Comparison of ENCODE assay signal across 1 cellular context in the genomic region with DNA sequence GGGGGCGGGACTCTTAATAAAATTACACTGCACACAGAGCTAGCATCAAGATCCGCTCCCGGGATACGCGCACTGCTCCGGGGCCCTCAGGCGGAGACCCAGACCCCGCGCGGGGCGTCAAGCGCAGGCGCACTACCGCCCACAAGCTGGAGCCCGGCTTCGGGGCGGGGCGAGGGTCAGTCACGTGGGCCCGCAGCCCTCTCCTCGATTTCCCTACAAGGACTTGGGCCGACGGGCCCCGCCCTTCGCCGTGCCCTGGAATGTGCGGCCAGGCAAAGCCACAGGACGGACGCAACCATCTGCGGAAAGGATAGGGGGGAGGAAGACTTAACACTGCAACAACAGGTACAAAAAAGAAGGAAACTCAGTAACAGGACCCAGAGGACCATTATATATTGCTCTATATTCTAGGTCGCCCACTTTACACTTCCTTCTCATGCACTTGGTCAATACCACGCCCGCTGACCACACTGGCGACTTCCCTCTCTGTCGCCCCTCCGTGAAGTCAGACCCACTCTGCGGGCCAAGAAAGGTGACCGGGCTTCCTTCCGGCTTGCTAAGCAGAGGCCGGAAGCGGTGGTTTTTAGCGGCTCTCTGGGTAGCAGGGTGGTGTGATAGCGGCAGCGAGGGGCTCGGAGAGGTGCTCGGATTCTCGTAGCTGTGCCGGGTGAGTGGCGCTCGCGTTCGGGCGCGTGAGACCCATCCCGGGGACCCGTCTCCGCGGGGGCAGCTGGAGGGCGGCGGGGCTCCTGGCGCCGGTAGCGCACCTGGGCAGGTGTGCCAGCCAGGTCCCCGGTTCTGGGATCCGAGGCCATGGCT.
TF ChIP-seq lines count a peak whose summit lies in the region.

Gene MYL12A (plus strand): TSS at position 559 of the 819 bp plus-strand sequence. CDS start 5,447 bp downstream, outside the sequence.

TF ChIP-seq in HepG2, 621 proteins besides CTCF, POLR2A, EP300 and RAD21 (continued from another document and continues in another):
- TF ChIP-seq CSRNP2 (CRISPR knock-in tag; conservative IDR thresholded peaks at IDR 0.05; ENCODE audit: low read depth), result no peak
- no peak for TF ChIP-seq RBAK (CRISPR knock-in tag; IDR thresholded peaks at IDR 0.05)
- TF ChIP-seq MYPOP (CRISPR knock-in tag; IDR thresholded peaks at IDR 0.05), result no peak
- TF ChIP-seq ZNF563 (CRISPR knock-in tag; IDR thresholded peaks at IDR 0.05), result 0 out of 2 replicates have a peak, but pooled peaks have one; percentile 31
- peak; percentile 61; the same call in 1 of the 2 replicates for TF ChIP-seq KDM5A (IDR thresholded peaks at IDR 0.05; ENCODE audit: borderline replicate concordance, low read length)
- TF ChIP-seq, protein P1, sequence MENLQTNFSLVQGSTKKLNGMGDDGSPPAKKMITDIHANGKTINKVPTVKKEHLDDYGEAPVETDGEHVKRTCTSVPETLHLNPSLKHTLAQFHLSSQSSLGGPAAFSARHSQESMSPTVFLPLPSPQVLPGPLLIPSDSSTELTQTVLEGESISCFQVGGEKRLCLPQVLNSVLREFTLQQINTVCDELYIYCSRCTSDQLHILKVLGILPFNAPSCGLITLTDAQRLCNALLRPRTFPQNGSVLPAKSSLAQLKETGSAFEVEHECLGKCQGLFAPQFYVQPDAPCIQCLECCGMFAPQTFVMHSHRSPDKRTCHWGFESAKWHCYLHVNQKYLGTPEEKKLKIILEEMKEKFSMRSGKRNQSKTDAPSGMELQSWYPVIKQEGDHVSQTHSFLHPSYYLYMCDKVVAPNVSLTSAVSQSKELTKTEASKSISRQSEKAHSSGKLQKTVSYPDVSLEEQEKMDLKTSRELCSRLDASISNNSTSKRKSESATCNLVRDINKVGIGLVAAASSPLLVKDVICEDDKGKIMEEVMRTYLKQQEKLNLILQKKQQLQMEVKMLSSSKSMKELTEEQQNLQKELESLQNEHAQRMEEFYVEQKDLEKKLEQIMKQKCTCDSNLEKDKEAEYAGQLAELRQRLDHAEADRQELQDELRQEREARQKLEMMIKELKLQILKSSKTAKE (CRISPR knock-in tag; IDR thresholded peaks at IDR 0.05; ENCODE audit: borderline replicate concordance), result 0 out of 2 replicates have a peak, but pooled peaks have one; percentile 11
- no peak for TF ChIP-seq RNF219 (CRISPR knock-in tag; IDR thresholded peaks at IDR 0.05)
- no peak for TF ChIP-seq CREBL2 (CRISPR knock-in tag; IDR thresholded peaks at IDR 0.05; ENCODE audit: borderline replicate concordance)
- TF ChIP-seq, protein P2, sequence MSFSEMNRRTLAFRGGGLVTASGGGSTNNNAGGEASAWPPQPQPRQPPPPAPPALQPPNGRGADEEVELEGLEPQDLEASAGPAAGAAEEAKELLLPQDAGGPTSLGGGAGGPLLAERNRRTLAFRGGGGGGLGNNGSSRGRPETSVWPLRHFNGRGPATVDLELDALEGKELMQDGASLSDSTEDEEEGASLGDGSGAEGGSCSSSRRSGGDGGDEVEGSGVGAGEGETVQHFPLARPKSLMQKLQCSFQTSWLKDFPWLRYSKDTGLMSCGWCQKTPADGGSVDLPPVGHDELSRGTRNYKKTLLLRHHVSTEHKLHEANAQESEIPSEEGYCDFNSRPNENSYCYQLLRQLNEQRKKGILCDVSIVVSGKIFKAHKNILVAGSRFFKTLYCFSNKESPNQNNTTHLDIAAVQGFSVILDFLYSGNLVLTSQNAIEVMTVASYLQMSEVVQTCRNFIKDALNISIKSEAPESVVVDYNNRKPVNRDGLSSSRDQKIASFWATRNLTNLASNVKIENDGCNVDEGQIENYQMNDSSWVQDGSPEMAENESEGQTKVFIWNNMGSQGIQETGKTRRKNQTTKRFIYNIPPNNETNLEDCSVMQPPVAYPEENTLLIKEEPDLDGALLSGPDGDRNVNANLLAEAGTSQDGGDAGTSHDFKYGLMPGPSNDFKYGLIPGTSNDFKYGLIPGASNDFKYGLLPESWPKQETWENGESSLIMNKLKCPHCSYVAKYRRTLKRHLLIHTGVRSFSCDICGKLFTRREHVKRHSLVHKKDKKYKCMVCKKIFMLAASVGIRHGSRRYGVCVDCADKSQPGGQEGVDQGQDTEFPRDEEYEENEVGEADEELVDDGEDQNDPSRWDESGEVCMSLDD (CRISPR knock-in tag; IDR thresholded peaks at IDR 0.05; ENCODE audit: borderline replicate concordance), result no peak
- TF ChIP-seq HNF4G (IDR thresholded peaks at IDR 0.05; ENCODE audit: borderline replicate concordance, low read depth, low read length), result no peak
- TF ChIP-seq HNF4G (CRISPR knock-in tag; IDR thresholded peaks at IDR 0.05; ENCODE audit: borderline replicate concordance, low read depth), result 0 out of 2 replicates have a peak, but pooled peaks have one; percentile 57
- no peak for TF ChIP-seq HES4 (CRISPR knock-in tag; IDR thresholded peaks at IDR 0.05; ENCODE audit: borderline replicate concordance)
- TF ChIP-seq SMYD3 (CRISPR knock-in tag; IDR thresholded peaks at IDR 0.05), result peak; percentile 65; the same call in 1 of the 2 replicates
- no peak for TF ChIP-seq FOXP1 (IDR thresholded peaks at IDR 0.05)
- TF ChIP-seq FOXP1 (CRISPR knock-in tag; IDR thresholded peaks at IDR 0.05), result 0 out of 2 replicates have a peak, but pooled peaks have one; percentile 24
- TF ChIP-seq ZFY (CRISPR knock-in tag; IDR thresholded peaks at IDR 0.05), result peak; percentile 45
- TF ChIP-seq DMTF1 (CRISPR knock-in tag; IDR thresholded peaks at IDR 0.05), result no peak
- TF ChIP-seq, protein P3, sequence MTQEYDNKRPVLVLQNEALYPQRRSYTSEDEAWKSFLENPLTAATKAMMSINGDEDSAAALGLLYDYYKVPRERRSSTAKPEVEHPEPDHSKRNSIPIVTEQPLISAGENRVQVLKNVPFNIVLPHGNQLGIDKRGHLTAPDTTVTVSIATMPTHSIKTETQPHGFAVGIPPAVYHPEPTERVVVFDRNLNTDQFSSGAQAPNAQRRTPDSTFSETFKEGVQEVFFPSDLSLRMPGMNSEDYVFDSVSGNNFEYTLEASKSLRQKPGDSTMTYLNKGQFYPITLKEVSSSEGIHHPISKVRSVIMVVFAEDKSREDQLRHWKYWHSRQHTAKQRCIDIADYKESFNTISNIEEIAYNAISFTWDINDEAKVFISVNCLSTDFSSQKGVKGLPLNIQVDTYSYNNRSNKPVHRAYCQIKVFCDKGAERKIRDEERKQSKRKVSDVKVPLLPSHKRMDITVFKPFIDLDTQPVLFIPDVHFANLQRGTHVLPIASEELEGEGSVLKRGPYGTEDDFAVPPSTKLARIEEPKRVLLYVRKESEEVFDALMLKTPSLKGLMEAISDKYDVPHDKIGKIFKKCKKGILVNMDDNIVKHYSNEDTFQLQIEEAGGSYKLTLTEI (CRISPR knock-in tag; conservative IDR thresholded peaks at IDR 0.05), result no peak
- TF ChIP-seq FOXA1 (IDR thresholded peaks at IDR 0.05), result no peak
- TF ChIP-seq FOXA1 (CRISPR knock-in tag; IDR thresholded peaks at IDR 0.05), result 0 out of 2 replicates have a peak, but pooled peaks have one; percentile 11
- TF ChIP-seq TIGD3 (CRISPR knock-in tag; IDR thresholded peaks at IDR 0.05; ENCODE audit: borderline replicate concordance), result no peak
- TF ChIP-seq KDM3A (CRISPR knock-in tag; IDR thresholded peaks at IDR 0.05; ENCODE audit: low read depth), result no peak
- TF ChIP-seq ZNF235 (CRISPR knock-in tag; IDR thresholded peaks at IDR 0.05; ENCODE audit: borderline replicate concordance), result no peak
- peak; percentile 67 for TF ChIP-seq PAXIP1 (CRISPR knock-in tag; conservative IDR thresholded peaks at IDR 0.05)
- TF ChIP-seq SIX1 (CRISPR knock-in tag; IDR thresholded peaks at IDR 0.05; ENCODE audit: borderline replicate concordance), result no peak
- peak; percentile 15; the same call in 1 of the 2 replicates for TF ChIP-seq FOXO1 (CRISPR knock-in tag; IDR thresholded peaks at IDR 0.05)
- peak; percentile 4; the same call in 1 of the 2 replicates for TF ChIP-seq KDM5B (CRISPR knock-in tag; IDR thresholded peaks at IDR 0.05; ENCODE audit: borderline replicate concordance)
- TF ChIP-seq DBP (CRISPR knock-in tag; IDR thresholded peaks at IDR 0.05; ENCODE audit: not compliant biosample characterization), result no peak
- no peak for TF ChIP-seq GTF3A (CRISPR knock-in tag; conservative IDR thresholded peaks at IDR 0.05)
